Comparison of ENCODE assay signal across 8 cellular contexts in genomic region chr22:29306175-29306829, GRCh38. TPM values are rescaled to one million over a fixed set of nuclear protein-coding genes. Genes with fewer than 3 reads are reported as not detected.
DNase-seq lines count a peak whose midpoint lies in the region; ATAC-seq and TF ChIP-seq lines count a peak whose summit lies in the region.

TSS of gene GAS2L1 (plus strand) at chr22:29306650. CDS start at chr22:29308106, 1,456 bp downstream.

- intact Hi-C loops in MCF 10A (cut with micrococcal nuclease) = loop anchor here (1.0 to 10.0 kb wide), 3 partner anchors 38 to 78 kb away; partner anchors contain the start of gene AP1B1

- peak; percentile 57 for TF ChIP-seq CTCF in MCF 10A (IDR thresholded peaks at IDR 0.05; ENCODE audit: unreplicated experiment)

- BruUV-seq in MCF 10A (replicated peaks; lab: Mats Ljungman, UMichigan) = no TSS peak

- H3K4me1 Mint-ChIP-seq in MCF 10A (ENCODE audit: insufficient read depth, unreplicated experiment) = peaks cover 18% of the 10 kb centered on the region

- H3K4me3 ChIP-seq in Jurkat, Clone E6-1 (ENCODE audit: low read length) = peak within 1 kb of the TSS; percentile 78
- peak within 1 kb of the TSS; percentile 47 for H3K4me3 ChIP-seq in iPS-11a (ENCODE audit: low read depth, low read length)

- H3K36me3 Mint-ChIP-seq in MCF 10A (ENCODE audit: insufficient read depth, unreplicated experiment) = peaks cover 6% of the 10 kb centered on the region

- CTCF ChIA-PET in MCF 10A (lab: Yijun Ruan, JAX) = interaction anchor here (0.5 to 1.4 kb wide), 7 partner anchors 9 to 308 kb away, joined by 3 to 7 read pairs (median 3); no protein-coding TSS in a partner anchor

- no peak within 1 kb of the TSS for H3K27ac Mint-ChIP-seq in MCF 10A (ENCODE audit: low read depth, unreplicated experiment)

- ATAC-seq in GM18858 (IDR thresholded peaks at IDR 0.05; ENCODE audit: unreplicated experiment) = no peak
- no peak for ATAC-seq in GM21786 (IDR thresholded peaks at IDR 0.05; ENCODE audit: unreplicated experiment)

- DNase-seq in Daoy (ENCODE audit: low read depth) (peak; percentile 85), SKM-1 (lab: John Stamatoyannopoulos, UW; ENCODE audit: unreplicated experiment) (peak; percentile 55), MCF 10A (ENCODE audit: unreplicated experiment) (peak; percentile 81), retina (peak; percentile 86)
- DNase-seq in Jurkat, Clone E6-1 (ENCODE audit: low read depth, low spot score) = peak; percentile 51

- no peaks in the 10 kb centered on the region for H3K27me3 Mint-ChIP-seq in MCF 10A (ENCODE audit: insufficient read depth, unreplicated experiment)

- POLR2A ChIA-PET in MCF 10A (lab: Yijun Ruan, JAX) = interaction anchor here (0.6 to 3.1 kb wide), 16 partner anchors 11 to 296 kb away, joined by 3 to 11 read pairs (median 4); partner anchors contain the start of genes AP1B1 and EWSR1

- no peaks in the 10 kb centered on the region for H3K9me3 Mint-ChIP-seq in MCF 10A (ENCODE audit: unreplicated experiment)

- H3K4me3 Mint-ChIP-seq in MCF 10A (ENCODE audit: unreplicated experiment) = peak within 1 kb of the TSS; percentile 88

RNA-seq across cellular contexts. Expression of gene GAS2L1, which starts in this region (rescaled TPM):
- 10.0 and 11.1 TPM in 2 replicates for total RNA-seq in Daoy (2014; rRNA removed; shearing (Covaris generic))
- polyA plus RNA-seq in Jurkat, Clone E6-1 (2012; ENCODE audit: insufficient read depth, insufficient read length) = 45.0 TPM
- 15.3 and 17.2 TPM in 2 replicates for total RNA-seq in MCF 10A (2022)
